In genomic region chr2:60796573-60797509, GRCh38 we compare ENCODE assay signal across 9 cellular contexts. TPM values are rescaled to one million over a fixed set of nuclear protein-coding genes. Genes with fewer than 3 reads are reported as not detected.
DNase-seq lines count a peak whose midpoint lies in the region; ATAC-seq and TF ChIP-seq lines count a peak whose summit lies in the region.
"Had no signal": no experiment of that assay in that cellular context is flagged by ENCODE, and none has a peak within 500 bp of the region (broad histone marks: within the 10 kb centered on the region; RNA-seq: fewer than 3 reads in every experiment).

No MANE protein-coding gene starts in this region.

- no peak overlapping the region for H3K4me3 ChIP-seq in esophagus squamous epithelium

- peaks cover 0 to 98% (median 22%) of the 10 kb centered on the region in 3 donors for H3K36me3 ChIP-seq in esophagus squamous epithelium

- peak; percentile 62 for ATAC-seq in Right ventricle myocardium superior (ENCODE audit: poor library complexity)

- TF ChIP-seq POLR2A in esophagus squamous epithelium (IDR thresholded peaks at IDR 0.05): no peak

- no peaks in the 10 kb centered on the region for H3K27me3 ChIP-seq in esophagus squamous epithelium

- TF ChIP-seq CTCF in esophagus squamous epithelium (IDR thresholded peaks at IDR 0.05): no peak

- DNase-seq in Right ventricle myocardium superior (no peak), cardiac septum (ENCODE audit: low spot score) (no peak), NOMO-1 treated with dmso at 0.1 percent for 144 hours (lab: John Stamatoyannopoulos, UW; ENCODE audit: unreplicated experiment) (peak; percentile 93), esophagus squamous epithelium (lab: John Stamatoyannopoulos, UW) (no peak), NCI-H82 (lab: John Stamatoyannopoulos, UW) (no peak), NCI-H345 (lab: John Stamatoyannopoulos, UW) (no peak), NCI-H1694 treated with DMSO at 0.1 percent for 48 hours (lab: John Stamatoyannopoulos, UW) (no peak), NCI-H2107 treated with DMSO at 0.1 percent for 48 hours (lab: John Stamatoyannopoulos, UW; ENCODE audit: unreplicated experiment) (no peak)
- DNase-seq: T-helper 9 cell had no signal

- H3K9me3 ChIP-seq in esophagus squamous epithelium: no peaks in the 10 kb centered on the region

- intact Hi-C loops in Right ventricle myocardium superior (cut with DNase I): loop anchor here (10.0 kb wide), 1 partner anchor 198 kb away; no protein-coding TSS in a partner anchor
- intact Hi-C loops in cardiac septum (cut with DNase I): no loop called here
- intact Hi-C loops in esophagus squamous epithelium (cut with DNase I): no loop called here

- 69 to 80% methylated on average over 6 of the region's 6 CpGs for WGBS in esophagus squamous epithelium, 2 donors

- peak overlapping the region in 3 of 4 donors; percentile 24 to 58 (median 51) for H3K27ac ChIP-seq in esophagus squamous epithelium

- no peaks in the 10 kb centered on the region for H3K4me1 ChIP-seq in esophagus squamous epithelium

RNA-seq across cellular contexts. Expression of gene PAPOLG, which starts 40.8 kb away (rescaled TPM):
- total RNA-seq in Right ventricle myocardium superior (6.6 TPM), cardiac septum (9.7 TPM), esophagus squamous epithelium (10 to 100 TPM in 3 of 4 donors, 1 to 10 TPM in 1; 7.4 to 13.7 (median 12.0) TPM)
